13 cellular contexts compared by ENCODE assay signal in the genomic region with DNA sequence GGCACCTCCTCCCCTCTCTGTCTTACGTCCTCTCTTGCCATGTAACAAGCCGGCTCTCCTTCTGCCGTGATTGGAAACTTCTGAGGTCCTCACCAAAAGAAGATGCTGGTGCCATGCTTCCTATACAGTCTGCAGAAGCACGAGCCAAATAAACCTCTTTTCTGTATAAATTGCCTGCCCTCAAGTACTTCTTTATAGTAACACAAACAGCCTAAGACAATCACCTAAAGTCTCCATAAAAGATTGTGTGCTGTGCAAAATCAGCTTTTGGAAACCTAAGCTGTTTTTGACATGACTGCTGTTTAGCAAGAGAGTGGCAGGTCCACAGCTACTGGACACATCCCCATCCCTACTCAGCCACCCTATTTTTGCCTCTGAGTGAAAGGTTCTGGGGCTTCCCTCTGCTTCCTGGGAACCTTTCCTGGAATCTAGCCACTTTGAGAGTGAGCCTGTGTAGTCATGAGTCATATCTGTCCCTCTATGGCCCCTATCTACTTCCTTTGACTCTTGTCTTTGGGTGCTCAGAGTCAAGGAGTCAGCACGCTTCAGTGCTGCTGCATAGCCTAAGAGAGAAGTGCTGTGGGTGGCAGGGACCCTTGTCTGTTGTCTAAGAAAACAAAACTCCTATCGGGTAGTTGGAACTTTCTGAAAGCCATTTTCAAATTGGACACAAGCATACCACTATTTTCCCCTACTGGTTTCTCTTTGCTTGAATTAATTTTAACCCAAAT.
A peak's percentile ranks its signal among the peaks of the same experiment; 100 is the strongest.
DNase-seq lines count a peak whose midpoint lies in the region; ATAC-seq and TF ChIP-seq lines count a peak whose summit lies in the region.
"Had no signal": no experiment of that assay in that cellular context is flagged by ENCODE, and none has a peak within 500 bp of the region (broad histone marks: within the 10 kb centered on the region; RNA-seq: fewer than 3 reads in every experiment).

No MANE protein-coding gene starts in this region.

- no peak overlapping the region for H3K27ac Mint-ChIP-seq in activated naive CD4-positive, alpha-beta T cell treated with anti-CD3 and anti-CD28 coated beads, Interleukin-2, amount 50 U/mL, for 72 hours
- H3K27ac Mint-ChIP-seq: GM23338 had no signal

- no peaks in the 10 kb centered on the region for H3K27me3 ChIP-seq in thyroid gland

- no peaks in the 10 kb centered on the region for H3K9me3 ChIP-seq in thyroid gland

- H3K36me3 Mint-ChIP-seq in activated naive CD4-positive, alpha-beta T cell treated with anti-CD3 and anti-CD28 coated beads, Interleukin-2, amount 50 U/mL, for 72 hours, result peaks cover 0 to 10% of the 10 kb centered on the region in 2 donors

- H3K9me3 Mint-ChIP-seq in activated naive CD4-positive, alpha-beta T cell treated with anti-CD3 and anti-CD28 coated beads, Interleukin-2, amount 50 U/mL, for 72 hours, result no peaks in the 10 kb centered on the region

- TF ChIP-seq CTCF in thyroid gland (IDR thresholded peaks at IDR 0.05), result no peak

- peaks cover 42 to 44% of the 10 kb centered on the region in 2 donors for H3K4me1 ChIP-seq in thyroid gland

- H3K27ac ChIP-seq in thyroid gland, result peak overlapping the region; percentile 6 to 52 (median 27)

- no peak for DNase-seq in activated naive CD4-positive, alpha-beta T cell treated with anti-CD3 and anti-CD28 coated beads, Interleukin-2, amount 50 U/mL, for 72 hours (ENCODE audit: low spot score in 2 of 2)
- DNase-seq in activated naive CD4-positive, alpha-beta T cell treated with anti-CD3 and anti-CD28 coated beads, Interleukin-2, amount 50 U/mL, for 16 hours, result no peak
- peak; percentile 38 for DNase-seq in MV-4-11 (lab: John Stamatoyannopoulos, UW)
- peak; percentile 70 to 83 for DNase-seq in thyroid gland
- DNase-seq in superior temporal gyrus (ENCODE audit: extremely low spot score), result no peak
- no peak for DNase-seq in NOMO-1 treated with dmso at 0.1 percent for 144 hours (lab: John Stamatoyannopoulos, UW; ENCODE audit: unreplicated experiment)
- no peak for DNase-seq in middle frontal gyrus (ENCODE audit: extremely low spot score, low spot score)
- DNase-seq: activated CD4-positive, CD25-positive, alpha-beta regulatory T cell treated with anti-CD3 and anti-CD28 coated beads, Interleukin-2, amount 50 U/mL, for 72 hours; GF-D8; nucleus accumbens; stimulated activated CD4-positive, alpha-beta T cell treated with anti-CD3 and anti-CD28 coated beads, Interleukin-1b, Interleukin-23, amount 100 ng/mL, for 48 hours had no signal

- 38 to 45% methylated on average over 6 of the region's 6 CpGs for WGBS in thyroid gland, 2 donors

- intact Hi-C loops in thyroid gland (cut with DNase I), result no loop called here

- TF ChIP-seq POLR2A in thyroid gland (IDR thresholded peaks at IDR 0.05), result no peak

- H3K36me3 ChIP-seq in thyroid gland, result no peaks in the 10 kb centered on the region

- no peak overlapping the region for H3K4me3 ChIP-seq in thyroid gland (replicated peaks in 1 of 3)
- H3K4me3 ChIP-seq: GM23338 had no signal

- peak; percentile 28 to 70 for ATAC-seq in activated naive CD4-positive, alpha-beta T cell treated with anti-CD3 and anti-CD28 coated beads, Interleukin-2, amount 50 U/mL, for 72 hours
- peak; percentile 9 for ATAC-seq in esophagus mucosa
- ATAC-seq: GM23338 had no signal

Comparison
In these comparisons a context has a peak if more than half of its experiments do, and no peak if none do; other contexts are left out.
1. DNase-seq: peak in MV-4-11 (single experiment) and thyroid gland (2 of 2); none in activated naive CD4-positive, alpha-beta T cell treated with anti-CD3 and anti-CD28 coated beads, Interleukin-2, amount 50 U/mL, for 72 hours (0 of 2), activated naive CD4-positive, alpha-beta T cell treated with anti-CD3 and anti-CD28 coated beads, Interleukin-2, amount 50 U/mL, for 16 hours (single experiment), superior temporal gyrus (single experiment), NOMO-1 treated with dmso at 0.1 percent for 144 hours (single experiment) and middle frontal gyrus (single experiment).